28 cellular contexts compared by ENCODE assay signal in genomic region chr15:71341811-71342550, GRCh38.
"Had no signal": no experiment of that assay in that cellular context is flagged by ENCODE, and none has a peak within 500 bp of the region (broad histone marks: within the 10 kb centered on the region; RNA-seq: fewer than 3 reads in every experiment).

No MANE protein-coding gene starts in this region.

- H3K4me1 ChIP-seq: lower lobe of right lung, prostate gland, upper lobe of right lung had no signal

- H3K9ac ChIP-seq: neural progenitor cell had no signal

- H3K27me3 ChIP-seq: esophagus squamous epithelium, heart right ventricle, neural progenitor cell, right atrium auricular region, testis, transverse colon, upper lobe of right lung, uterus had no signal

- ATAC-seq: effector memory CD8-positive, alpha-beta T cell; left colon; left ventricle myocardium superior; lower lobe of right lung; natural killer cell treated with Interleukin-12 subunit alpha and Interleukin-12 subunit beta and Interleukin-15 and Interleukin-18, amount 100 ng/mL, for 72 hours; sciatic nerve; stimulated activated naive CD8-positive, alpha-beta T cell treated with anti-CD3 and anti-CD28 coated beads, Interleukin-15, Interleukin-2, amounts not matched to agents 100 U/mL and 50 U/mL, for 24 hours; upper lobe of right lung had no signal

- H3K4me2 ChIP-seq: neural progenitor cell had no signal

- H3K36me3 ChIP-seq: esophagus squamous epithelium, heart right ventricle, lower lobe of right lung, neural progenitor cell, prostate gland, right atrium auricular region, transverse colon, upper lobe of right lung, uterus had no signal

- DNase-seq: cortex of kidney; effector memory CD8-positive, alpha-beta T cell; erythroblast; esophagus squamous epithelium; foreskin melanocyte; glutamatergic neuron; heart right ventricle; hippocampal formation; left colon; left ventricle myocardium superior; lower lobe of right lung; naive B cell; nucleus accumbens; stimulated activated CD4-positive, alpha-beta T cell treated with anti-CD3 and anti-CD28 coated beads, Interleukin-4, amount 100 ng/mL, for 4 hours; stimulated activated naive CD8-positive, alpha-beta T cell treated with anti-CD3 and anti-CD28 coated beads, Interleukin-15, Interleukin-2, amounts not matched to agents 100 U/mL and 50 U/mL, for 24 hours; substantia nigra; testis; transverse colon; upper lobe of right lung; uterus had no signal

- H3K27ac ChIP-seq: esophagus squamous epithelium, lower lobe of right lung, neural progenitor cell, prostate gland, testis, transverse colon, upper lobe of right lung had no signal

- FAIRE-seq: endometrium, islet of Langerhans had no signal

- H3K4me3 ChIP-seq: esophagus squamous epithelium, heart right ventricle, lower lobe of right lung, neural progenitor cell, prostate gland, right atrium auricular region, testis, transverse colon, upper lobe of right lung, uterus had no signal

- H3K9me3 Mint-ChIP-seq: effector memory CD8-positive, alpha-beta T cell; natural killer cell treated with Interleukin-12 subunit alpha and Interleukin-12 subunit beta and Interleukin-15 and Interleukin-18, amount 100 ng/mL, for 72 hours; neural progenitor cell; stimulated activated memory B cell treated with anti-CD40 and anti-IgM and Interleukin-4, amounts not matched to agents 10 μg/mL and 1 μg/mL and 100 μg/mL, for 72 hours had no signal

- H2AFZ ChIP-seq: neural progenitor cell had no signal

- H3K9me3 ChIP-seq: esophagus squamous epithelium, heart right ventricle, lower lobe of right lung, prostate gland, right atrium auricular region, testis, transverse colon, upper lobe of right lung, uterus had no signal

- H3K27ac Mint-ChIP-seq: effector memory CD8-positive, alpha-beta T cell; natural killer cell treated with Interleukin-12 subunit alpha and Interleukin-12 subunit beta and Interleukin-15 and Interleukin-18, amount 100 ng/mL, for 72 hours; neural progenitor cell; stimulated activated memory B cell treated with anti-CD40 and anti-IgM and Interleukin-4, amounts not matched to agents 10 μg/mL and 1 μg/mL and 100 μg/mL, for 72 hours had no signal

- H3K36me3 Mint-ChIP-seq: natural killer cell treated with Interleukin-12 subunit alpha and Interleukin-12 subunit beta and Interleukin-15 and Interleukin-18, amount 100 ng/mL, for 72 hours; neural progenitor cell; stimulated activated memory B cell treated with anti-CD40 and anti-IgM and Interleukin-4, amounts not matched to agents 10 μg/mL and 1 μg/mL and 100 μg/mL, for 72 hours had no signal

- H3K4me1 Mint-ChIP-seq: naive B cell; stimulated activated memory B cell treated with anti-CD40 and anti-IgM and Interleukin-4, amounts not matched to agents 10 μg/mL and 1 μg/mL and 100 μg/mL, for 72 hours had no signal

- H3K4me3 Mint-ChIP-seq: effector memory CD8-positive, alpha-beta T cell; naive B cell; natural killer cell treated with Interleukin-12 subunit alpha and Interleukin-12 subunit beta and Interleukin-15 and Interleukin-18, amount 100 ng/mL, for 72 hours; neural progenitor cell; stimulated activated memory B cell treated with anti-CD40 and anti-IgM and Interleukin-4, amounts not matched to agents 10 μg/mL and 1 μg/mL and 100 μg/mL, for 72 hours had no signal
